Comparison of ENCODE assay signal across 17 cellular contexts in genomic region chr13:102907016-102907756, GRCh38.
DNase-seq lines count a peak whose midpoint lies in the region; ATAC-seq and TF ChIP-seq lines count a peak whose summit lies in the region.
"Had no signal": no experiment of that assay in that cellular context is flagged by ENCODE, and none has a peak within 500 bp of the region (broad histone marks: within the 10 kb centered on the region; RNA-seq: fewer than 3 reads in every experiment).

No MANE protein-coding gene starts in this region.

- H3K27ac ChIP-seq in PC-3 (ENCODE audit: low read length) = no peak overlapping the region
- H3K27ac ChIP-seq: ascending aorta, foreskin keratinocyte had no signal

- H3K27ac Mint-ChIP-seq in stimulated activated memory B cell treated with anti-CD40 and anti-IgM and Interleukin-4, amounts not matched to agents 10 μg/mL and 1 μg/mL and 100 μg/mL, for 72 hours = no peak overlapping the region
- H3K27ac Mint-ChIP-seq: activated T-cell treated with anti-CD3 and anti-CD28 coated beads, Interleukin-2, amount 50 U/mL, for 24 hours; naive thymus-derived CD4-positive, alpha-beta T cell had no signal

- in situ Hi-C loops in GM13977 (cut with MboI; ENCODE audit: low pct_unique_long_range_greater_than_20kb, low sequenced_read_pairs, unreplicated experiment) = no loop called here

- no peaks in the 10 kb centered on the region for H3K36me3 Mint-ChIP-seq in stimulated activated memory B cell treated with anti-CD40 and anti-IgM and Interleukin-4, amounts not matched to agents 10 μg/mL and 1 μg/mL and 100 μg/mL, for 72 hours
- H3K36me3 Mint-ChIP-seq: naive thymus-derived CD4-positive, alpha-beta T cell had no signal

- no peak overlapping the region for H3K4me2 ChIP-seq in PC-3 (ENCODE audit: low read length)

- H3K4me1 ChIP-seq in PC-3 (ENCODE audit: insufficient read depth, low read length) = peaks cover 17% of the 10 kb centered on the region
- H3K4me1 ChIP-seq: ascending aorta had no signal

- no peak overlapping the region for H3K4me3 ChIP-seq in PC-3 (ENCODE audit: low read length)
- H3K4me3 ChIP-seq: ascending aorta had no signal

- BruUV-seq in PC-3 (replicated peaks; lab: Mats Ljungman, UMichigan) = no TSS peak

- intact Hi-C loops in PC-3 (cut with micrococcal nuclease) = no loop called here

- H3K36me3 ChIP-seq in PC-3 (ENCODE audit: low read depth, low read length) = no peaks in the 10 kb centered on the region
- H3K36me3 ChIP-seq: ascending aorta had no signal

- CTCF ChIA-PET in PC-3 (lab: Charles Lee) = no interaction called here

- no peak overlapping the region for H2AFZ ChIP-seq in PC-3 (ENCODE audit: low read length)

- no peak overlapping the region for H3K4me3 Mint-ChIP-seq in stimulated activated memory B cell treated with anti-CD40 and anti-IgM and Interleukin-4, amounts not matched to agents 10 μg/mL and 1 μg/mL and 100 μg/mL, for 72 hours
- H3K4me3 Mint-ChIP-seq: activated T-cell treated with anti-CD3 and anti-CD28 coated beads, Interleukin-2, amount 50 U/mL, for 24 hours; naive thymus-derived CD4-positive, alpha-beta T cell had no signal

- DNase-seq in GM13977 (ENCODE audit: low spot score) (peak; percentile 25), 8988T (no peak), NCI-H345 (lab: John Stamatoyannopoulos, UW) (no peak), PC-3 (no peak)
- DNase-seq: activated T-cell treated with anti-CD3 and anti-CD28 coated beads, Interleukin-2, amount 50 U/mL, for 24 hours; DMS79; kidney; naive thymus-derived CD4-positive, alpha-beta T cell; NCI-H1092; NCI-H226 had no signal

- H3K4me1 Mint-ChIP-seq in stimulated activated memory B cell treated with anti-CD40 and anti-IgM and Interleukin-4, amounts not matched to agents 10 μg/mL and 1 μg/mL and 100 μg/mL, for 72 hours = no peaks in the 10 kb centered on the region
- H3K4me1 Mint-ChIP-seq: naive thymus-derived CD4-positive, alpha-beta T cell had no signal

- H3K9me3 Mint-ChIP-seq in stimulated activated memory B cell treated with anti-CD40 and anti-IgM and Interleukin-4, amounts not matched to agents 10 μg/mL and 1 μg/mL and 100 μg/mL, for 72 hours = no peaks in the 10 kb centered on the region
- H3K9me3 Mint-ChIP-seq: activated T-cell treated with anti-CD3 and anti-CD28 coated beads, Interleukin-2, amount 50 U/mL, for 24 hours; naive thymus-derived CD4-positive, alpha-beta T cell had no signal

- H3K27me3 ChIP-seq in PC-3 (ENCODE audit: low read length) = no peaks in the 10 kb centered on the region
- H3K27me3 ChIP-seq: ascending aorta, foreskin keratinocyte had no signal

- ATAC-seq in GM19452 (IDR thresholded peaks at IDR 0.05; ENCODE audit: unreplicated experiment) = peak; percentile 74
- ATAC-seq in HG02885 (IDR thresholded peaks at IDR 0.05; ENCODE audit: poor library complexity, unreplicated experiment) = peak; percentile 73
- ATAC-seq in HG03575 (IDR thresholded peaks at IDR 0.05; ENCODE audit: extremely low read depth, insufficient number of reproducible peaks, low FRiP score, unreplicated experiment) = peak; percentile 58
- no peak for ATAC-seq in stimulated activated memory B cell treated with anti-CD40 and anti-IgM and Interleukin-4, amounts not matched to agents 10 μg/mL and 1 μg/mL and 100 μg/mL, for 72 hours
- ATAC-seq in PC-3 = no peak
- ATAC-seq: activated CD4-positive, CD25-positive, alpha-beta regulatory T cell treated with anti-CD3 and anti-CD28 coated beads, Interleukin-2, amount 50 U/mL, for 24 hours; foreskin keratinocyte; naive thymus-derived CD4-positive, alpha-beta T cell had no signal

- H4K20me1 ChIP-seq in PC-3 (ENCODE audit: low read length) = no peaks in the 10 kb centered on the region

- no peaks in the 10 kb centered on the region for H3F3A ChIP-seq in PC-3 (ENCODE audit: low read length, unreplicated experiment)

- H3K79me2 ChIP-seq in PC-3 (ENCODE audit: low read length) = no peaks in the 10 kb centered on the region

- no peak overlapping the region for H3K9ac ChIP-seq in PC-3 (ENCODE audit: low read length)

- H3K9me3 ChIP-seq in PC-3 (ENCODE audit: low read length) = no peaks in the 10 kb centered on the region
- H3K9me3 ChIP-seq: ascending aorta had no signal

- H3K9me2 ChIP-seq in PC-3 (replicated peaks; ENCODE audit: low read length) = no peaks in the 10 kb centered on the region

- peaks cover 38% of the 10 kb centered on the region for H3K27me3 Mint-ChIP-seq in stimulated activated memory B cell treated with anti-CD40 and anti-IgM and Interleukin-4, amounts not matched to agents 10 μg/mL and 1 μg/mL and 100 μg/mL, for 72 hours

- POLR2A ChIA-PET in PC-3 (lab: Charles Lee; ENCODE audit: unreplicated experiment) = no interaction called here

- TF ChIP-seq CTCF in GM13977 (IDR thresholded peaks at IDR 0.05; ENCODE audit: extremely low read depth, insufficient read depth, missing control alignments) (no peak), PC-3 (conservative IDR thresholded peaks at IDR 0.05; ENCODE audit: low read depth, low read length) (no peak)

Comparison
In these comparisons a context has a peak if more than half of its experiments do, and no peak if none do; other contexts are left out.
1. ATAC-seq: peak in GM19452 (single experiment), HG02885 (single experiment) and HG03575 (single experiment); none in stimulated activated memory B cell treated with anti-CD40 and anti-IgM and Interleukin-4, amounts not matched to agents 10 μg/mL and 1 μg/mL and 100 μg/mL, for 72 hours (single experiment) and PC-3 (single experiment).